Comparison of ENCODE assay signal across 8 cellular contexts in genomic region chr6:4647414-4648365, GRCh38.
A peak's percentile ranks its signal among the peaks of the same experiment; 100 is the strongest.
DNase-seq lines count a peak whose midpoint lies in the region; ATAC-seq and TF ChIP-seq lines count a peak whose summit lies in the region.

No MANE protein-coding gene starts in this region.

- peak overlapping the region; percentile 90 for H2AFZ ChIP-seq in PC-9

- H3K4me2 ChIP-seq in PC-9: peak overlapping the region; percentile 77

- DNase-seq in AG04450 (ENCODE audit: low read depth, low spot score) (peak; percentile 53), HCEC 1CT (peak; percentile 73), PC-9 (peak; percentile 40 to 69), cardiac fibroblast (ENCODE audit: low read depth in 2 of 2) (peak; percentile 82 to 86), iPS-NIHi11 (ENCODE audit: low spot score) (peak; percentile 86), gastrocnemius medialis (peak; percentile 80 to 85)
- no peak for DNase-seq in activated CD4-positive, CD25-positive, alpha-beta regulatory T cell (lab: John Stamatoyannopoulos, UW)

- TF ChIP-seq CTCF in AG04450 (IDR thresholded peaks at IDR 0.05; ENCODE audit: low read depth, low read length) (no peak), PC-9 (conservative IDR thresholded peaks at IDR 0.05) (no peak), cardiac fibroblast (IDR thresholded peaks at IDR 0.05; ENCODE audit: low read depth, low read length) (no peak), gastrocnemius medialis (IDR thresholded peaks at IDR 0.05 in 4 of 5, conservative IDR thresholded peaks at IDR 0.05 in 1 of 5) (peak in 1 of 5 experiments; percentile 10)

- CTCF ChIA-PET in AG04450 (lab: Charles Lee): no interaction called here
- CTCF ChIA-PET in PC-9 (lab: Charles Lee): interaction anchor here (0.7 kb wide), 1 partner anchor 610 kb away, joined by 3 read pairs; no protein-coding TSS in a partner anchor

- peaks cover 14% of the 10 kb centered on the region; the same call in 1 of the 2 replicates for H3K4me1 ChIP-seq in PC-9 (replicated peaks; ENCODE audit: insufficient read depth)
- H3K4me1 ChIP-seq in gastrocnemius medialis: peaks cover 4 to 6% of the 10 kb centered on the region in 2 donors

- peak; percentile 64 to 70 for TF ChIP-seq POLR2A in gastrocnemius medialis (IDR thresholded peaks at IDR 0.05)

- H4K20me1 ChIP-seq in PC-9 (ENCODE audit: insufficient read depth): no peaks in the 10 kb centered on the region

- no peaks in the 10 kb centered on the region for H3K79me2 ChIP-seq in PC-9 (ENCODE audit: low read depth)

- no peaks in the 10 kb centered on the region for H3F3A ChIP-seq in PC-9 (ENCODE audit: insufficient read depth, low read depth)

- H3K4me3 ChIP-seq in AG04450 (ENCODE audit: low read depth, low read length): peak overlapping the region; percentile 53
- peak overlapping the region; percentile 46 for H3K4me3 ChIP-seq in PC-9
- H3K4me3 ChIP-seq in cardiac fibroblast (replicated peaks in 1 of 2; ENCODE audit: low read depth in 2 of 2, low read length in 2 of 2): peak overlapping the region; percentile 8 to 30
- peak overlapping the region; percentile 44 to 56 (median 50) for H3K4me3 ChIP-seq in gastrocnemius medialis

- POLR2A ChIA-PET in AG04450 (lab: Yijun Ruan, JAX) (interaction anchor here (0.7 to 1.1 kb wide), 2 partner anchors 35 to 129 kb away, joined by 3 to 5 read pairs; partner anchors contain the start of gene CDYL), PC-9 (lab: Charles Lee; ENCODE audit: unreplicated experiment) (interaction anchor here (0.6 kb wide), 1 partner anchor 18 kb away, joined by 7 read pairs; no protein-coding TSS in a partner anchor)

- H3K36me3 ChIP-seq in PC-9 (ENCODE audit: low read depth) (no peaks in the 10 kb centered on the region), gastrocnemius medialis (no peaks in the 10 kb centered on the region)

- intact Hi-C loops in PC-9 (cut with micrococcal nuclease; ENCODE audit: unreplicated experiment): loop anchor here (5.0 to 10.0 kb wide), 3 partner anchors 45 to 260 kb away; partner anchors contain the start of gene CDYL
- intact Hi-C loops in gastrocnemius medialis (cut with DNase I; ENCODE audit: low total_unique reads): loop anchor here (1.0 kb wide), 1 partner anchor 129 kb away; the partner anchor contains the start of gene CDYL

- no peaks in the 10 kb centered on the region for H3K9me3 ChIP-seq in AG04450 (ENCODE audit: control insufficient read depth, insufficient read depth, low read length)
- no peaks in the 10 kb centered on the region for H3K9me3 ChIP-seq in PC-9 (ENCODE audit: insufficient read depth, low read depth)
- H3K9me3 ChIP-seq in gastrocnemius medialis: no peaks in the 10 kb centered on the region

- no TSS peak for BruUV-seq in PC-9 (replicated peaks; lab: Mats Ljungman, UMichigan)

- ATAC-seq in gastrocnemius medialis: peak; percentile 96
- ATAC-seq in GM18861 (IDR thresholded peaks at IDR 0.05; ENCODE audit: unreplicated experiment): no peak

- H3K27me3 ChIP-seq in AG04450 (ENCODE audit: control insufficient read depth, insufficient read depth, low read length): no peaks in the 10 kb centered on the region
- no peaks in the 10 kb centered on the region for H3K27me3 ChIP-seq in PC-9 (ENCODE audit: insufficient read depth, low read depth)
- H3K27me3 ChIP-seq in gastrocnemius medialis: no peaks in the 10 kb centered on the region

- in situ Hi-C loops in gastrocnemius medialis (cut with MboI; ENCODE audit: low sequenced_read_pairs in 4 of 4): no loop called here

- no peak overlapping the region for H3K27ac ChIP-seq in AG04450 (ENCODE audit: low read depth, low read length)
- no peak overlapping the region for H3K27ac ChIP-seq in PC-9
- H3K27ac ChIP-seq in gastrocnemius medialis: peak overlapping the region; percentile 80 to 85 (median 84)

- H3K9me2 ChIP-seq in PC-9 (ENCODE audit: insufficient read depth): no peaks in the 10 kb centered on the region

Comparison
In these comparisons a context has a peak if more than half of its experiments do, and no peak if none do; other contexts are left out.
1. DNase-seq: peak in AG04450 (single experiment), HCEC 1CT (single experiment), PC-9 (2 of 2), cardiac fibroblast (2 of 2), iPS-NIHi11 (single experiment) and gastrocnemius medialis (2 of 2); none in activated CD4-positive, CD25-positive, alpha-beta regulatory T cell (0 of 4).
2. H3K27ac ChIP-seq: peak in gastrocnemius medialis (4 of 4); none in AG04450 (single experiment) and PC-9 (single experiment).
3. Peak in every context shown above with its lines, with median percentiles within 50 percentile points of each other: H3K4me3 ChIP-seq.